In the genomic region with DNA sequence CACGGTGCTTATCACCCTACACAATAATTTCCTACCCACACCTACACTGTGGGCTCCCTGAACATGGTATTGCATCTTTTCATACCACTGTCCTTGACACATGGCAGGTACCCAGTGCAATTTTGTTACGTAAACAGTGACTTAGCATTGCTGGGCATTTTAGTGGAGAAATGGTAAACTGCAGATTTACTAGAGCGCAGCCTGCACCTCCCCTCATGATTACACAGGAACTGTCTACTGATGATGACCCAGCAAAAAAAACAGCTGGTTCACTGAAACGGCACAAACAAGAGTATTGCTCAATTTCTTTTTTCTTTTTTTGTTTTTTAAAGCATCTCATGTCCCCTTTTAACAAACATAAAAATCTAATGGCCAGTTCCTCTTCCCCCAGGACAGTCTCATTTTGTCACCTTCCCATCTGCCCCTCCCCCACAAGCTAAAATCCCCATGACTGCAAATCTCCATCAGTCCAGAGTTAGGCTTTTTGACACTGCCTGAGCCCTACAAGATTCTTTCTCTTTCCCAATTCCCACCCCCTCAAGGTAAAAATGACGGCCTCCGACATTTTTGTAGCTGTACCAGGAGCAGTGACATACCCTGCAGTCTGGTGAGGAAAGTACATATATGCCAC, we compare ENCODE assay signal across 9 cellular contexts. TPM values are rescaled to one million over a fixed set of nuclear protein-coding genes. Genes with fewer than 3 reads are reported as not detected.
DNase-seq lines count a peak whose midpoint lies in the region; ATAC-seq lines count a peak whose summit lies in the region.
"Had no signal": no experiment of that assay in that cellular context is flagged by ENCODE, and none has a peak within 500 bp of the region (broad histone marks: within the 10 kb centered on the region; RNA-seq: fewer than 3 reads in every experiment).

No MANE protein-coding gene starts in this region.

- peak; percentile 7 for DNase-seq in A172 (ENCODE audit: low spot score)
- DNase-seq in H4 (ENCODE audit: low spot score) = peak; percentile 85
- DNase-seq in medulla oblongata (ENCODE audit: extremely low spot score) = peak; percentile 33
- DNase-seq in NCI-H1436 (lab: John Stamatoyannopoulos, UW) = no peak
- DNase-seq in stimulated activated CD4-positive, alpha-beta T cell treated with anti-CD3 and anti-CD28 coated beads, Interleukin-12 subunit alpha, Interleukin-12 subunit beta, amount 100 ng/mL, for 4 hours = no peak
- no peak for DNase-seq in GDM1 (lab: John Stamatoyannopoulos, UW)
- DNase-seq: retina had no signal

- H3K36me3 Mint-ChIP-seq in activated naive CD8-positive, alpha-beta T cell = no peaks in the 10 kb centered on the region

- no peak for ATAC-seq in HG02884 (IDR thresholded peaks at IDR 0.05; ENCODE audit: unreplicated experiment)

- H3K27ac Mint-ChIP-seq in activated naive CD8-positive, alpha-beta T cell = peak overlapping the region; percentile 8

- H3K27me3 Mint-ChIP-seq in activated naive CD8-positive, alpha-beta T cell = no peaks in the 10 kb centered on the region

- peaks cover 20% of the 10 kb centered on the region for H3K4me1 Mint-ChIP-seq in activated naive CD8-positive, alpha-beta T cell (ENCODE audit: low read depth)

- peak overlapping the region; percentile 97 for H3K4me3 Mint-ChIP-seq in activated naive CD8-positive, alpha-beta T cell

- H3K9me3 Mint-ChIP-seq in activated naive CD8-positive, alpha-beta T cell (ENCODE audit: low read depth) = no peaks in the 10 kb centered on the region

RNA-seq across cellular contexts. Expression of a gene that starts 2.8 kb away (rescaled TPM):
- 17.3 and 20.9 TPM in 2 replicates for total RNA-seq in A172 (2014; rRNA removed; shearing (Covaris generic))
- total RNA-seq in H4 (2014; rRNA removed; shearing (Covaris generic)) = 12.9 and 16.2 TPM in 2 replicates

RNA-seq across cellular contexts. Expression of a gene that starts 34.0 kb away (rescaled TPM):
- total RNA-seq in A172 (2014; rRNA removed; shearing (Covaris generic)) = 9.7 and 12.7 TPM in 2 replicates
- total RNA-seq in H4 (2014; rRNA removed; shearing (Covaris generic)) = 3.8 and 6.1 TPM in 2 replicates

Comparison
In these comparisons a context has a peak if more than half of its experiments do, and no peak if none do; other contexts are left out.
1. DNase-seq: peak in A172 (single experiment), H4 (single experiment) and medulla oblongata (single experiment); none in NCI-H1436 (single experiment), stimulated activated CD4-positive, alpha-beta T cell treated with anti-CD3 and anti-CD28 coated beads, Interleukin-12 subunit alpha, Interleukin-12 subunit beta, amount 100 ng/mL, for 4 hours (single experiment) and GDM1 (single experiment).